ENCODE assay signal across 14 cellular contexts in the genomic region with DNA sequence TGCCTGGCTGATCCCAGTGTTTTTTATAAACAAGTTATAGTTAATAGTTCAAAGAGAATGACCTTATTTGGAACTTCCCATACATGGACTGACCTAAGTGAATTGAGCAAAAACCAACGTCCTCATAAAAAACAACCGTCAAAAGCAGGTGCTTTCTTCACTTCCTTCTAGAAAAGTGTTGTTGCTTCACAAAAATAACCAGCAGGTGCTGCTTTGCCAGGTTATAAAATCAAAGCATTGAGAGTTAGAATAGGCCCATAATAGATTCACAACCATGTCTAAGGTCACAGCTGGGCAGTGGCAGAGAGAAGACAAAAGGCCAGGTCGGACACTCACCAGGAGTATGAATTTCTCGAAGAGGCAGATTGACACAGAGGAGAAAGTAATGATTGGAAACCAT. TPM values are rescaled to one million over a fixed set of nuclear protein-coding genes. Genes with fewer than 3 reads are reported as not detected.
A peak's percentile ranks its signal among the peaks of the same experiment; 100 is the strongest.
DNase-seq lines count a peak whose midpoint lies in the region; ATAC-seq and TF ChIP-seq lines count a peak whose summit lies in the region.
"Had no signal": no experiment of that assay in that cellular context is flagged by ENCODE, and none has a peak within 500 bp of the region (broad histone marks: within the 10 kb centered on the region; RNA-seq: fewer than 3 reads in every experiment).

No MANE protein-coding gene starts in this region.

- H3K4me1 Mint-ChIP-seq in IgD-negative memory B cell (peaks cover 57 to 80% (median 69%) of the 10 kb centered on the region in 3 donors), naive B cell (peaks cover 64 to 93% (median 74%) of the 10 kb centered on the region in 3 donors)
- peaks cover 7% of the 10 kb centered on the region for H3K4me1 Mint-ChIP-seq in activated T-helper 1 cell treated with anti-CD3 and anti-CD28 coated beads, Interleukin-12 subunit alpha, Interleukin-12 subunit beta, Interleukin-2, Interleukin-4 antibody, amounts not matched to agents 30 ng/mL and 10 ng/mL and 1 ng/mL, durations not matched to agents 14 hours and 24 hours and 36 hours (ENCODE audit: low read depth)
- H3K4me1 Mint-ChIP-seq in activated CD8-positive, alpha-beta memory T cell treated with anti-CD3 and anti-CD28 coated beads, Interleukin-2, amount 10 ng/mL, durations not matched to agents 7 days and 5 days = no peaks in the 10 kb centered on the region
- H3K4me1 Mint-ChIP-seq: GM23338 had no signal

- H3K36me3 Mint-ChIP-seq in IgD-negative memory B cell (peaks cover 12% of the 10 kb centered on the region), naive B cell (peaks cover 23 to 31% of the 10 kb centered on the region in 2 donors)
- H3K36me3 Mint-ChIP-seq in activated T-helper 1 cell treated with anti-CD3 and anti-CD28 coated beads, Interleukin-12 subunit alpha, Interleukin-12 subunit beta, Interleukin-2, Interleukin-4 antibody, amounts not matched to agents 30 ng/mL and 10 ng/mL and 1 ng/mL, durations not matched to agents 14 hours and 24 hours and 36 hours (ENCODE audit: low read depth) = peaks cover 3% of the 10 kb centered on the region
- H3K36me3 Mint-ChIP-seq in activated CD8-positive, alpha-beta memory T cell treated with anti-CD3 and anti-CD28 coated beads, Interleukin-2, amount 10 ng/mL, durations not matched to agents 7 days and 5 days = no peaks in the 10 kb centered on the region
- H3K36me3 Mint-ChIP-seq: stimulated activated effector memory CD8-positive, alpha-beta T cell treated with anti-CD3 and anti-CD28 coated beads, Interleukin-12 subunit alpha, Interleukin-12 subunit beta, amount 100 ng/mL, for 72 hours had no signal

- CTCF ChIA-PET in activated CD8-positive, alpha-beta memory T cell treated with anti-CD3 and anti-CD28 coated beads, Interleukin-2, amount 10 ng/mL, durations not matched to agents 7 days and 5 days (lab: Charles Lee) = no interaction called here

- H3K9me3 Mint-ChIP-seq in IgD-negative memory B cell = no peaks in the 10 kb centered on the region
- peaks cover 0 to 6% (median 1%) of the 10 kb centered on the region in 7 donors for H3K9me3 Mint-ChIP-seq in naive B cell
- H3K9me3 Mint-ChIP-seq in activated T-helper 1 cell treated with anti-CD3 and anti-CD28 coated beads, Interleukin-12 subunit alpha, Interleukin-12 subunit beta, Interleukin-2, Interleukin-4 antibody, amounts not matched to agents 30 ng/mL and 10 ng/mL and 1 ng/mL, durations not matched to agents 14 hours and 24 hours and 36 hours = peaks cover 5% of the 10 kb centered on the region
- no peaks in the 10 kb centered on the region for H3K9me3 Mint-ChIP-seq in activated CD8-positive, alpha-beta memory T cell treated with anti-CD3 and anti-CD28 coated beads, Interleukin-2, amount 10 ng/mL, durations not matched to agents 7 days and 5 days (ENCODE audit: low read depth)
- H3K9me3 Mint-ChIP-seq: activated T-helper 2 cell treated with anti-CD3 and anti-CD28 coated beads, Interferon-gamma antibody, Interleukin-2, Interleukin-4, amounts not matched to agents 10 μg/mL and 5 μg/mL and 100 μg/mL, durations not matched to agents 14 hours and 24 hours and 36 hours; GM23338; stimulated activated effector memory CD8-positive, alpha-beta T cell treated with anti-CD3 and anti-CD28 coated beads, Interleukin-12 subunit alpha, Interleukin-12 subunit beta, amount 100 ng/mL, for 72 hours had no signal

- H3K27ac Mint-ChIP-seq in IgD-negative memory B cell (peak overlapping the region; percentile 89 to 91 (median 91)), naive B cell (peak overlapping the region; percentile 96 to 100 (median 99))
- H3K27ac Mint-ChIP-seq in activated T-helper 1 cell treated with anti-CD3 and anti-CD28 coated beads, Interleukin-12 subunit alpha, Interleukin-12 subunit beta, Interleukin-2, Interleukin-4 antibody, amounts not matched to agents 30 ng/mL and 10 ng/mL and 1 ng/mL, durations not matched to agents 14 hours and 24 hours and 36 hours = no peak overlapping the region
- no peak overlapping the region for H3K27ac Mint-ChIP-seq in activated CD8-positive, alpha-beta memory T cell treated with anti-CD3 and anti-CD28 coated beads, Interleukin-2, amount 10 ng/mL, durations not matched to agents 7 days and 5 days
- H3K27ac Mint-ChIP-seq: activated T-helper 2 cell treated with anti-CD3 and anti-CD28 coated beads, Interferon-gamma antibody, Interleukin-2, Interleukin-4, amounts not matched to agents 10 μg/mL and 5 μg/mL and 100 μg/mL, durations not matched to agents 14 hours and 24 hours and 36 hours; GM23338; progenitor cell of endocrine pancreas; stimulated activated effector memory CD8-positive, alpha-beta T cell treated with anti-CD3 and anti-CD28 coated beads, Interleukin-12 subunit alpha, Interleukin-12 subunit beta, amount 100 ng/mL, for 72 hours had no signal

- H3K27me3 Mint-ChIP-seq in IgD-negative memory B cell (no peaks in the 10 kb centered on the region), naive B cell (no peaks in the 10 kb centered on the region)
- no peaks in the 10 kb centered on the region for H3K27me3 Mint-ChIP-seq in activated T-helper 1 cell treated with anti-CD3 and anti-CD28 coated beads, Interleukin-12 subunit alpha, Interleukin-12 subunit beta, Interleukin-2, Interleukin-4 antibody, amounts not matched to agents 30 ng/mL and 10 ng/mL and 1 ng/mL, durations not matched to agents 14 hours and 24 hours and 36 hours (ENCODE audit: insufficient read depth)
- peaks cover 27% of the 10 kb centered on the region for H3K27me3 Mint-ChIP-seq in activated CD8-positive, alpha-beta memory T cell treated with anti-CD3 and anti-CD28 coated beads, Interleukin-2, amount 10 ng/mL, durations not matched to agents 7 days and 5 days

- peak; percentile 43 for ATAC-seq in GM18907 (IDR thresholded peaks at IDR 0.05; ENCODE audit: unreplicated experiment)
- peak; percentile 35 for ATAC-seq in GM21786 (IDR thresholded peaks at IDR 0.05; ENCODE audit: unreplicated experiment)
- peak; percentile 50 to 54 for ATAC-seq in naive B cell (ENCODE audit: low read depth in 2 of 2)
- ATAC-seq in activated CD8-positive, alpha-beta memory T cell treated with anti-CD3 and anti-CD28 coated beads, Interleukin-2, amount 10 ng/mL, durations not matched to agents 7 days and 5 days = no peak
- ATAC-seq: activated CD4-positive, CD25-positive, alpha-beta regulatory T cell treated with anti-CD3 and anti-CD28 coated beads, Interleukin-2, amount 50 U/mL, for 24 hours; GM23338; stimulated activated effector memory CD8-positive, alpha-beta T cell treated with anti-CD3 and anti-CD28 coated beads, Interleukin-12 subunit alpha, Interleukin-12 subunit beta, amount 100 ng/mL, for 72 hours had no signal

- intact Hi-C loops in activated T-helper 1 cell treated with anti-CD3 and anti-CD28 coated beads, Interleukin-12 subunit alpha, Interleukin-12 subunit beta, Interleukin-2, Interleukin-4 antibody, amounts not matched to agents 30 ng/mL and 10 ng/mL and 1 ng/mL, durations not matched to agents 14 hours and 24 hours and 36 hours (cut with micrococcal nuclease) = no loop called here

- DNase-seq in naive B cell (peak; percentile 73), erythroblast (lab: John Stamatoyannopoulos, UW) (no peak)
- DNase-seq in activated T-helper 1 cell treated with anti-CD3 and anti-CD28 coated beads, Interleukin-12 subunit alpha, Interleukin-12 subunit beta, Interleukin-2, Interleukin-4 antibody, amounts not matched to agents 30 ng/mL and 10 ng/mL and 1 ng/mL, durations not matched to agents 14 hours and 24 hours and 36 hours (ENCODE audit: low spot score) = no peak
- no peak for DNase-seq in activated CD8-positive, alpha-beta memory T cell treated with anti-CD3 and anti-CD28 coated beads, Interleukin-2, amount 10 ng/mL, durations not matched to agents 7 days and 5 days
- DNase-seq: mesendoderm, NCI-H1048 had no signal

- no peak for TF ChIP-seq POLR2A in erythroblast (IDR thresholded peaks at IDR 0.05; ENCODE audit: low read length)

- peak overlapping the region; percentile 58 to 91 (median 84) for H3K4me3 Mint-ChIP-seq in IgD-negative memory B cell
- H3K4me3 Mint-ChIP-seq in naive B cell = peak overlapping the region; percentile 66 to 94 (median 84)
- no peak overlapping the region for H3K4me3 Mint-ChIP-seq in activated T-helper 1 cell treated with anti-CD3 and anti-CD28 coated beads, Interleukin-12 subunit alpha, Interleukin-12 subunit beta, Interleukin-2, Interleukin-4 antibody, amounts not matched to agents 30 ng/mL and 10 ng/mL and 1 ng/mL, durations not matched to agents 14 hours and 24 hours and 36 hours
- H3K4me3 Mint-ChIP-seq in activated CD8-positive, alpha-beta memory T cell treated with anti-CD3 and anti-CD28 coated beads, Interleukin-2, amount 10 ng/mL, durations not matched to agents 7 days and 5 days = no peak overlapping the region
- H3K4me3 Mint-ChIP-seq: GM23338; stimulated activated effector memory CD8-positive, alpha-beta T cell treated with anti-CD3 and anti-CD28 coated beads, Interleukin-12 subunit alpha, Interleukin-12 subunit beta, amount 100 ng/mL, for 72 hours had no signal

RNA-seq across cellular contexts. Expression of a gene that starts 9.5 kb away (rescaled TPM):
- polyA plus RNA-seq in IgD-negative memory B cell (82.6 TPM), naive B cell (ENCODE audit: low read depth in 6 of 6) (100 to 1,000 TPM; 102 to 156 (median 129) TPM)
- total RNA-seq in activated T-helper 1 cell treated with anti-CD3 and anti-CD28 coated beads, Interleukin-12 subunit alpha, Interleukin-12 subunit beta, Interleukin-2, Interleukin-4 antibody, amounts not matched to agents 30 ng/mL and 10 ng/mL and 1 ng/mL, durations not matched to agents 14 hours and 24 hours and 36 hours = 1.2 and 2.8 TPM in 2 replicates
- not detected for total RNA-seq in activated CD8-positive, alpha-beta memory T cell treated with anti-CD3 and anti-CD28 coated beads, Interleukin-2, amount 10 ng/mL, durations not matched to agents 7 days and 5 days

Comparison
In these comparisons a context has a peak if more than half of its experiments do, and no peak if none do; other contexts are left out.
1. H3K27ac Mint-ChIP-seq: peak in IgD-negative memory B cell (3 of 3) and naive B cell (6 of 6); none in activated T-helper 1 cell treated with anti-CD3 and anti-CD28 coated beads, Interleukin-12 subunit alpha, Interleukin-12 subunit beta, Interleukin-2, Interleukin-4 antibody, amounts not matched to agents 30 ng/mL and 10 ng/mL and 1 ng/mL, durations not matched to agents 14 hours and 24 hours and 36 hours (single experiment) and activated CD8-positive, alpha-beta memory T cell treated with anti-CD3 and anti-CD28 coated beads, Interleukin-2, amount 10 ng/mL, durations not matched to agents 7 days and 5 days (single experiment).
2. H3K4me3 Mint-ChIP-seq: peak in IgD-negative memory B cell (4 of 4) and naive B cell (8 of 8); none in activated T-helper 1 cell treated with anti-CD3 and anti-CD28 coated beads, Interleukin-12 subunit alpha, Interleukin-12 subunit beta, Interleukin-2, Interleukin-4 antibody, amounts not matched to agents 30 ng/mL and 10 ng/mL and 1 ng/mL, durations not matched to agents 14 hours and 24 hours and 36 hours (single experiment) and activated CD8-positive, alpha-beta memory T cell treated with anti-CD3 and anti-CD28 coated beads, Interleukin-2, amount 10 ng/mL, durations not matched to agents 7 days and 5 days (single experiment).